ENCODE assay signal across 1 cellular context in genomic region chr22:37187891-37188761, GRCh38.
A peak's percentile ranks its signal among the peaks of the same experiment; 100 is the strongest.
TF ChIP-seq lines count a peak whose summit lies in the region.

C1QTNF6 (minus strand) TSS chr22:37188247; CDS start chr22:37188213, 34 bp downstream.

TF ChIP-seq in SK-N-SH, 30 proteins besides CTCF, POLR2A, EP300 and RAD21 (continued from another document):
- no peak for TF ChIP-seq REST (IDR thresholded peaks at IDR 0.05; ENCODE audit: low read depth, low read length)
- TF ChIP-seq GABPA (IDR thresholded peaks at IDR 0.05; ENCODE audit: low read depth), result no peak
- peak; percentile 8; the same call in 1 of the 2 replicates for TF ChIP-seq RCOR1 (IDR thresholded peaks at IDR 0.05; ENCODE audit: low read length)
- 0 out of 2 replicates have a peak, but pooled peaks have one; percentile 7 for TF ChIP-seq SIN3A (IDR thresholded peaks at IDR 0.05; ENCODE audit: borderline replicate concordance, low read depth, low read length)
- TF ChIP-seq JUND (IDR thresholded peaks at IDR 0.05), result no peak
- TF ChIP-seq NRF1 (IDR thresholded peaks at IDR 0.05; ENCODE audit: low read depth, low read length), result no peak
- TF ChIP-seq YY1 (IDR thresholded peaks at IDR 0.05; ENCODE audit: low read depth), result no peak
